Comparison of ENCODE assay signal across 10 cellular contexts in genomic region chrX:67619253-67619652, GRCh38.
A peak's percentile ranks its signal among the peaks of the same experiment; 100 is the strongest.
DNase-seq lines count a peak whose midpoint lies in the region; ATAC-seq and TF ChIP-seq lines count a peak whose summit lies in the region.
"Had no signal": no experiment of that assay in that cellular context is flagged by ENCODE, and none has a peak within 500 bp of the region (broad histone marks: within the 10 kb centered on the region; RNA-seq: fewer than 3 reads in every experiment).

No MANE protein-coding gene starts in this region.

- no peak overlapping the region for H3K4me3 ChIP-seq in kidney epithelial cell (ENCODE audit: low read depth, low read length)
- no peak overlapping the region for H3K4me3 ChIP-seq in upper lobe of left lung
- H3K4me3 ChIP-seq in right atrium auricular region, result no peak overlapping the region
- H3K4me3 ChIP-seq: ovary had no signal

- TF ChIP-seq CTCF in kidney epithelial cell (IDR thresholded peaks at IDR 0.05; ENCODE audit: insufficient read depth, low read length, poor library complexity, severe bottlenecking), result no peak
- TF ChIP-seq CTCF in upper lobe of left lung (IDR thresholded peaks at IDR 0.05), result no peak
- TF ChIP-seq CTCF in right atrium auricular region (IDR thresholded peaks at IDR 0.05), result no peak

- no peak for TF ChIP-seq POLR2A in upper lobe of left lung (IDR thresholded peaks at IDR 0.05)

- H3K27ac ChIP-seq in upper lobe of left lung, result no peak overlapping the region
- H3K27ac ChIP-seq in right atrium auricular region, result no peak overlapping the region
- H3K27ac ChIP-seq: ovary had no signal

- DNase-seq in RKO (ENCODE audit: low spot score) (peak; percentile 57), kidney epithelial cell (ENCODE audit: low read depth) (peak; percentile 51), midbrain (lab: John Stamatoyannopoulos, UW) (no peak), NCI-H2196 (lab: John Stamatoyannopoulos, UW; ENCODE audit: unreplicated experiment) (no peak), upper lobe of left lung (no peak), right atrium auricular region (ENCODE audit: low spot score) (no peak)
- DNase-seq: immature natural killer cell, ovary had no signal

- H3K4me1 ChIP-seq in upper lobe of left lung (no peaks in the 10 kb centered on the region), right atrium auricular region (no peaks in the 10 kb centered on the region)

- H3K27me3 ChIP-seq in kidney epithelial cell (ENCODE audit: control insufficient read depth, insufficient read depth, low read length), result no peaks in the 10 kb centered on the region
- H3K27me3 ChIP-seq in upper lobe of left lung, result no peaks in the 10 kb centered on the region
- no peaks in the 10 kb centered on the region for H3K27me3 ChIP-seq in right atrium auricular region
- H3K27me3 ChIP-seq: ovary had no signal

- no peak for TF ChIP-seq EP300 in upper lobe of left lung (IDR thresholded peaks at IDR 0.05)

- ATAC-seq in GM18517 (IDR thresholded peaks at IDR 0.05; ENCODE audit: unreplicated experiment), result peak; percentile 83
- ATAC-seq in HG02610 (IDR thresholded peaks at IDR 0.05; ENCODE audit: unreplicated experiment), result peak; percentile 72
- ATAC-seq in upper lobe of left lung (ENCODE audit: low FRiP score in 2 of 2), result no peak

- H3K36me3 ChIP-seq in kidney epithelial cell (ENCODE audit: control insufficient read depth, insufficient read depth, low read length) (no peaks in the 10 kb centered on the region), upper lobe of left lung (no peaks in the 10 kb centered on the region), right atrium auricular region (no peaks in the 10 kb centered on the region)
- H3K36me3 ChIP-seq: ovary had no signal

- peaks cover 0 to 5% (median 0%) of the 10 kb centered on the region in 4 donors for H3K9me3 ChIP-seq in upper lobe of left lung
- peaks cover 3 to 24% of the 10 kb centered on the region in 2 donors for H3K9me3 ChIP-seq in right atrium auricular region
- H3K9me3 ChIP-seq: ovary had no signal

- 24 to 80% methylated on average over 1 of the region's 1 CpG for WGBS in upper lobe of left lung, 2 donors

Comparison
In these comparisons a context has a peak if more than half of its experiments do, and no peak if none do; other contexts are left out.
1. ATAC-seq: peak in GM18517 (single experiment) and HG02610 (single experiment); none in upper lobe of left lung (0 of 2).
2. DNase-seq: peak in RKO (single experiment) and kidney epithelial cell (single experiment); none in midbrain (single experiment), NCI-H2196 (single experiment), upper lobe of left lung (0 of 2) and right atrium auricular region (single experiment).